3 cellular contexts compared by ENCODE assay signal in genomic region chr1:3627515-3628253, GRCh38.
A peak's percentile ranks its signal among the peaks of the same experiment; 100 is the strongest.
TF ChIP-seq lines count a peak whose summit lies in the region.

No MANE protein-coding gene starts in this region.

TF ChIP-seq in SK-N-SH, 30 proteins besides CTCF, POLR2A, EP300 and RAD21:
- TF ChIP-seq POLR2AphosphoS5 (IDR thresholded peaks at IDR 0.05; ENCODE audit: low read depth, low read length), result no peak
- TF ChIP-seq PBX3 (IDR thresholded peaks at IDR 0.05), result no peak
- no peak for TF ChIP-seq USF2 (IDR thresholded peaks at IDR 0.05; ENCODE audit: borderline replicate concordance, low read depth, low read length)
- TF ChIP-seq IRF3 (IDR thresholded peaks at IDR 0.05; ENCODE audit: low read depth, low read length), result no peak
- no peak for TF ChIP-seq RCOR1 (IDR thresholded peaks at IDR 0.05; ENCODE audit: low read length)
- TF ChIP-seq SIN3A (IDR thresholded peaks at IDR 0.05; ENCODE audit: borderline replicate concordance, low read depth, low read length), result no peak
- TF ChIP-seq MXI1 (IDR thresholded peaks at IDR 0.05; ENCODE audit: low read depth, low read length), result peak; percentile 10; the same call in 1 of the 2 replicates

TF ChIP-seq in SK-N-SH treated with all-trans-retinoic acid at 6 μM for 48 hours, 23 proteins besides CTCF, POLR2A, EP300 and RAD21:
- TF ChIP-seq ZNF8 (CRISPR knock-in tag; IDR thresholded peaks at IDR 0.05) (no peak), TSHZ2 (CRISPR knock-in tag; IDR thresholded peaks at IDR 0.05) (no peak), TOX (CRISPR knock-in tag; IDR thresholded peaks at IDR 0.05; ENCODE audit: borderline replicate concordance) (no peak), OSR1 (CRISPR knock-in tag; IDR thresholded peaks at IDR 0.05) (no peak), TCF4 (CRISPR knock-in tag; IDR thresholded peaks at IDR 0.05; ENCODE audit: borderline replicate concordance) (no peak), PPARA (CRISPR knock-in tag; IDR thresholded peaks at IDR 0.05; ENCODE audit: borderline replicate concordance) (no peak), ZNF70 (CRISPR knock-in tag; IDR thresholded peaks at IDR 0.05) (no peak), ISL1 (CRISPR knock-in tag; IDR thresholded peaks at IDR 0.05) (no peak), GLIS3 (CRISPR knock-in tag; IDR thresholded peaks at IDR 0.05) (no peak)

TF ChIP-seq in HepG2, 621 proteins besides CTCF, POLR2A, EP300 and RAD21:
- TF ChIP-seq SRY (CRISPR knock-in tag; IDR thresholded peaks at IDR 0.05) (no peak), AGO2 (optimal IDR thresholded peaks at IDR 0.05; ENCODE audit: low read depth, low read length) (peak; percentile 57), MYPOP (CRISPR knock-in tag; IDR thresholded peaks at IDR 0.05) (no peak), RBFOX2 (IDR thresholded peaks at IDR 0.05; ENCODE audit: low read depth, low read length) (0 out of 2 replicates have a peak, but pooled peaks have one; percentile 31), POLR2G (IDR thresholded peaks at IDR 0.05; ENCODE audit: low read depth, low read length) (0 out of 2 replicates have a peak, but pooled peaks have one; percentile 17)
